Comparison of ENCODE assay signal across 8 cellular contexts in the genomic region with DNA sequence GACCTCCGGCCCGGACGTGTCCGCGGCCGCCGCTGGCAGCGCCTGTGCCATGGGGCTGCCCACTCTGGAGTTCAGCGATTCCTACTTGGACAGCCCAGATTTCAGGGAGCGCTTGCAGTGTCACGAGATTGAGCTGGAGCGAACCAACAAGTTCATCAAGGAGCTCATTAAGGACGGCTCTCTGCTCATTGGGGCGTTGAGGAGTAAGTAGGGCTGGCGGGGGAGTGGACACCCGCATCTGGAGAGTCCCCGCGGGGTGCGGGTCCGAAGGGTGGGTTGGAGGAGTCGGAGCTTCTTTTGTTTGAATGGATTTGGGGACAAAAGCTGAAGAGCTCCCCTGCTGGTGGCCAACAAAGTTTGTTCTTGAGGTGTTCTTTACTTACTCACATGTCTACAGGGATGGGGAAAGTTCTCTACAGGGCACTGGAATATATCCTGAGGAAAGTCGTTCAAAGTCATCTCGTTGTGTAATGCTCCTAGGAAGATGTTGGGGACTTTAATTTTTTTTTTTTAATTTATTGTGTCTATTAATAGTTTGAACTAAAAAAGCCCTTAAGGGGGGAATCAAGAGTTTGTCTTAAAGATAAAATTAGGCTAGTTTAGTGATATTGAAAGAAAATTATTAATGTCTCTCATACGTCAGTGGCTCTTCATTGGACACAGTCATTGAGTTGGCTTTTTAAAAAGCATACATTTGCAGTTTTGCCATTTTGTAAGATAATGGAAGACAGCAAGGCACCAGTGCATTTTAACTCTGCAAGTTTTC. TPM values are rescaled to one million over a fixed set of nuclear protein-coding genes. Genes with fewer than 3 reads are reported as not detected.
DNase-seq lines count a peak whose midpoint lies in the region; ATAC-seq and TF ChIP-seq lines count a peak whose summit lies in the region.

No MANE protein-coding gene starts in this region.

- peak overlapping the region; percentile 64 to 73 for H3K4me3 ChIP-seq in right atrium auricular region

- CTCF ChIA-PET in CD4-positive, alpha-beta T cell (lab: Charles Lee) = no interaction called here

- peaks cover 49% of the 10 kb centered on the region for H3K27me3 Mint-ChIP-seq in CD4-positive, alpha-beta T cell
- H3K27me3 Mint-ChIP-seq in progenitor cell of endocrine pancreas = no peaks in the 10 kb centered on the region

- H3K4me3 Mint-ChIP-seq in CD4-positive, alpha-beta T cell = peak overlapping the region; percentile 81
- H3K4me3 Mint-ChIP-seq in progenitor cell of endocrine pancreas (ENCODE audit: low read depth) = peak overlapping the region; percentile 99

- H3K27ac Mint-ChIP-seq in CD4-positive, alpha-beta T cell = no peak overlapping the region
- peak overlapping the region; percentile 96 for H3K27ac Mint-ChIP-seq in progenitor cell of endocrine pancreas

- H3K27me3 ChIP-seq in CD4-positive, alpha-beta T cell (ENCODE audit: control insufficient read depth, insufficient read depth, low read length) = peaks cover 6% of the 10 kb centered on the region
- H3K27me3 ChIP-seq in right atrium auricular region = no peaks in the 10 kb centered on the region

- no peak overlapping the region for H3K27ac ChIP-seq in CD4-positive, alpha-beta T cell (ENCODE audit: low read depth, low read length)
- peak overlapping the region; percentile 80 to 82 for H3K27ac ChIP-seq in right atrium auricular region

- H3K4me1 Mint-ChIP-seq in CD4-positive, alpha-beta T cell (ENCODE audit: low read depth) = peaks cover 8% of the 10 kb centered on the region
- H3K4me1 Mint-ChIP-seq in progenitor cell of endocrine pancreas (ENCODE audit: low read depth) = peaks cover 32% of the 10 kb centered on the region

- DNase-seq in CD4-positive, alpha-beta T cell = no peak
- DNase-seq in NCI-H774 (lab: John Stamatoyannopoulos, UW) = peak; percentile 13
- DNase-seq in amniotic stem cell (lab: John Stamatoyannopoulos, UW) = peak; percentile 52
- DNase-seq in right atrium auricular region (ENCODE audit: low spot score) = peak; percentile 73
- DNase-seq in progenitor cell of endocrine pancreas (ENCODE audit: low spot score, unreplicated experiment) = peak; percentile 36
- no peak for DNase-seq in COLO829 (ENCODE audit: low spot score)

- ATAC-seq in CD4-positive, alpha-beta T cell (ENCODE audit: poor library complexity) = no peak
- ATAC-seq in GM18873 (IDR thresholded peaks at IDR 0.05; ENCODE audit: low FRiP score, unreplicated experiment) (peak; percentile 50), HG03095 (IDR thresholded peaks at IDR 0.05; ENCODE audit: unreplicated experiment) (peak; percentile 62)

- H3K36me3 ChIP-seq in right atrium auricular region = no peaks in the 10 kb centered on the region

- H3K9me3 ChIP-seq in CD4-positive, alpha-beta T cell (ENCODE audit: control insufficient read depth, low read length) = no peaks in the 10 kb centered on the region
- H3K9me3 ChIP-seq in right atrium auricular region = no peaks in the 10 kb centered on the region

- H3K36me3 Mint-ChIP-seq in CD4-positive, alpha-beta T cell (ENCODE audit: low read depth) = no peaks in the 10 kb centered on the region
- H3K36me3 Mint-ChIP-seq in progenitor cell of endocrine pancreas (ENCODE audit: insufficient read depth) = peaks cover 3% of the 10 kb centered on the region

- intact Hi-C loops in CD4-positive, alpha-beta T cell (cut with DNase I, micrococcal nuclease) = no loop called here

- POLR2A ChIA-PET in CD4-positive, alpha-beta T cell (lab: Charles Lee) = interaction anchor here (0.7 kb wide), 1 partner anchor 59 kb away, joined by 6 read pairs; no protein-coding TSS in a partner anchor

- H3K9me3 Mint-ChIP-seq in CD4-positive, alpha-beta T cell = no peaks in the 10 kb centered on the region
- no peaks in the 10 kb centered on the region for H3K9me3 Mint-ChIP-seq in progenitor cell of endocrine pancreas (ENCODE audit: low read depth)

- no peak for TF ChIP-seq CTCF in CD4-positive, alpha-beta T cell (IDR thresholded peaks at IDR 0.05)
- TF ChIP-seq CTCF in right atrium auricular region (IDR thresholded peaks at IDR 0.05) (peak; percentile 72 to 78), progenitor cell of endocrine pancreas (IDR thresholded peaks at IDR 0.05; ENCODE audit: unreplicated experiment) (peak; percentile 77)

- H3K4me1 ChIP-seq in right atrium auricular region = peaks cover 0 to 22% of the 10 kb centered on the region in 2 donors

RNA-seq across cellular contexts. Expression of a gene that starts 0.7 kb away (rescaled TPM):
- not detected for total RNA-seq in CD4-positive, alpha-beta T cell
- total RNA-seq in right atrium auricular region = 10 to 100 TPM in 1 of 2 donors, 1 to 10 TPM in 1; 6.1 to 12.1 TPM
- 25.3 and 27.7 TPM in 2 replicates for total RNA-seq in progenitor cell of endocrine pancreas

Comparison
In these comparisons a context has a peak if more than half of its experiments do, and no peak if none do; other contexts are left out.
1. DNase-seq: peak in NCI-H774 (single experiment), amniotic stem cell (single experiment), right atrium auricular region (single experiment) and progenitor cell of endocrine pancreas (single experiment); none in CD4-positive, alpha-beta T cell (0 of 10) and COLO829 (single experiment).
2. RNA of a gene that starts 0.7 kb away (total RNA-seq): 25.3 to 27.7 TPM in progenitor cell of endocrine pancreas and 6.1 to 12.1 TPM in right atrium auricular region; not detected in CD4-positive, alpha-beta T cell; every median in the first group is over 4 times any median in the second.